Comparison of ENCODE assay signal across 24 cellular contexts in genomic region chr21:43992121-43992520, GRCh38.
"Had no signal": no experiment of that assay in that cellular context is flagged by ENCODE, and none has a peak within 500 bp of the region (broad histone marks: within the 10 kb centered on the region; RNA-seq: fewer than 3 reads in every experiment).

No MANE protein-coding gene starts in this region.

- H3K27me3 ChIP-seq: brain microvascular endothelial cell, colonic mucosa had no signal

- H3K27ac ChIP-seq: brain microvascular endothelial cell, colonic mucosa, VCaP had no signal

- ATAC-seq: WTC11 had no signal

- H3K9me3 ChIP-seq: colonic mucosa had no signal

- H3K4me1 ChIP-seq: colonic mucosa had no signal

- DNase-seq: activated CD4-positive, alpha-beta memory T cell treated with anti-CD3 and anti-CD28 coated beads, Interleukin-2, amount 10 ng/mL, durations not matched to agents 7 days and 5 days; activated CD4-positive, alpha-beta T cell treated with anti-CD3 and anti-CD28 coated beads for 1 hour; activated CD4-positive, alpha-beta T cell treated with anti-CD3 and anti-CD28 coated beads for 4 hours; activated CD4-positive, alpha-beta T cell treated with anti-CD3 and anti-CD28 coated beads, Interleukin-2, amount 10 ng/mL, durations not matched to agents 7 days and 5 days; activated CD4-positive, alpha-beta T cell treated with anti-CD3 and anti-CD28 coated beads, Interleukin-2, amount 50 U/mL, for 4 hours; activated CD8-positive, alpha-beta memory T cell treated with anti-CD3 and anti-CD28 coated beads, Interleukin-2, amount 50 U/mL, for 48 hours; activated gamma-delta T cell treated with Interleukin-2 at 50 U/mL for 16 hours; activated naive CD4-positive, alpha-beta T cell treated with anti-CD3 and anti-CD28 coated beads, Interleukin-2, amount 50 U/mL, for 16 hours; activated naive CD4-positive, alpha-beta T cell treated with Interleukin-2 at 50 U/mL for 16 hours; activated T-cell treated with anti-CD3 and anti-CD28 coated beads for 4 hours; activated T-cell treated with anti-CD3 and anti-CD28 coated beads, Interleukin-2, amount 50 U/mL, for 24 hours; activated T-cell treated with anti-CD3 and anti-CD28 coated beads, Interleukin-2, amount 50 U/mL, for 72 hours; amniotic stem cell; anterior cingulate cortex; brain microvascular endothelial cell; caudate nucleus; colonic mucosa; effector memory CD4-positive, alpha-beta T cell; endodermal cell; foreskin fibroblast; head of caudate nucleus; T-helper 2 cell had no signal

- H3K36me3 ChIP-seq: brain microvascular endothelial cell, colonic mucosa had no signal

- H3K4me3 ChIP-seq: colonic mucosa had no signal
